ENCODE assay signal across 10 cellular contexts in the genomic region with DNA sequence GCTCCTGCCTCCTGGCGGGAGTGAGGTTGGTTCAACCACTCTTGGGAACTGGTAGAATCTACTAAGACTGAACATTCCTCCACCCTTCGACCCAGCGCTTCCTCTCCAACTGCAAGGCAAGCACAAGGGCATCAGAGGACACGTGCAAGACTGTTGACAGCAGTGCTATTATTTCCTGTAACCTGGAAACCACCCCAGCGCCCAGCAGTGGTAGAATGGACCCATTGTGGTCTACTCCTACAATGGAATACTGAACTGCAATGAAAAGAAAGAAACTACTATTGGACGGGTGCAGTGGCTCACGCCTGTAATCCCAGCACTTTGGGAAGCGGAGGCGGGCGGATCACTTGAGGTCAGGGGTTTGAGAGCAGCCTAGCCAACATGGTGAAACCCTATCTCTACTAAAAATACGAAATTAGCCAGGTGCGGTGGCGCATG. TPM values are rescaled to one million over a fixed set of nuclear protein-coding genes. Genes with fewer than 3 reads are reported as not detected.
DNase-seq lines count a peak whose midpoint lies in the region; ATAC-seq and TF ChIP-seq lines count a peak whose summit lies in the region.
"Had no signal": no experiment of that assay in that cellular context is flagged by ENCODE, and none has a peak within 500 bp of the region (broad histone marks: within the 10 kb centered on the region; RNA-seq: fewer than 3 reads in every experiment).

No MANE protein-coding gene starts in this region.

- no peak overlapping the region for H3K9ac ChIP-seq in HUES64 (ENCODE audit: low read depth, low read length)

- H3K4me3 ChIP-seq in HUES64 (ENCODE audit: low read length) (no peak overlapping the region), skin epidermis (peak overlapping the region in 1 of 7 experiments; percentile 17)

- H3K9me3 ChIP-seq in HUES64 (ENCODE audit: insufficient read depth, low read depth, low read length): no peaks in the 10 kb centered on the region

- H3K4me3 Mint-ChIP-seq in chondrocyte (ENCODE audit: unreplicated experiment): peak overlapping the region; percentile 55
- H3K4me3 Mint-ChIP-seq: central memory CD8-positive, alpha-beta T cell; IgD-negative memory B cell had no signal

- peaks cover 22% of the 10 kb centered on the region; the same call in 1 of the 2 replicates for H3K4me1 ChIP-seq in HUES64 (ENCODE audit: insufficient read depth, low read length)

- H3K9me3 Mint-ChIP-seq in chondrocyte (ENCODE audit: low read depth): no peaks in the 10 kb centered on the region
- H3K9me3 Mint-ChIP-seq: central memory CD8-positive, alpha-beta T cell; IgD-negative memory B cell had no signal

- WGBS in HUES64: 86% methylated on average over 13 of the region's 13 CpGs

- ATAC-seq in GM19452 (IDR thresholded peaks at IDR 0.05; ENCODE audit: unreplicated experiment) (no peak), SK-N-SH treated with all-trans-retinoic acid at 6 μM for 48 hours (no peak)

- peaks cover 11% of the 10 kb centered on the region for H3K27me3 Mint-ChIP-seq in chondrocyte (ENCODE audit: low read depth)

- no peaks in the 10 kb centered on the region for H3K27me3 ChIP-seq in HUES64 (ENCODE audit: insufficient read depth, low read length)
- H3K27me3 ChIP-seq in layer of hippocampus (ENCODE audit: control insufficient read depth, insufficient read depth, low read length): no peaks in the 10 kb centered on the region

- H3K27ac Mint-ChIP-seq in chondrocyte (ENCODE audit: unreplicated experiment): peak overlapping the region; percentile 37

- H3K36me3 Mint-ChIP-seq in chondrocyte (ENCODE audit: low read depth): no peaks in the 10 kb centered on the region
- H3K36me3 Mint-ChIP-seq: IgD-negative memory B cell had no signal

- TF ChIP-seq CTCF in chondrocyte (IDR thresholded peaks at IDR 0.05): no peak

- H3K27ac ChIP-seq in HUES64 (ENCODE audit: low read depth, low read length) (peak overlapping the region; percentile 97; the same call in 1 of the 2 replicates), layer of hippocampus (ENCODE audit: low read depth, low read length) (peak overlapping the region; percentile 12), skin epidermis (peak overlapping the region in 15 of 21 experiments; percentile 21 to 78 (median 51))

- no peaks in the 10 kb centered on the region for H3K36me3 ChIP-seq in HUES64 (ENCODE audit: insufficient read depth, low read length)

- peaks cover 40% of the 10 kb centered on the region for H3K4me1 Mint-ChIP-seq in chondrocyte (ENCODE audit: low read depth)
- H3K4me1 Mint-ChIP-seq: central memory CD8-positive, alpha-beta T cell had no signal

- DNase-seq in chondrocyte (ENCODE audit: low spot score) (no peak), NOMO-1 (lab: John Stamatoyannopoulos, UW; ENCODE audit: unreplicated experiment in 2 of 2) (no peak), D341Med (ENCODE audit: low spot score) (no peak)

TF ChIP-seq in SK-N-SH treated with all-trans-retinoic acid at 6 μM for 48 hours, 23 proteins besides CTCF, POLR2A, EP300 and RAD21:
- TF ChIP-seq, protein P1, sequence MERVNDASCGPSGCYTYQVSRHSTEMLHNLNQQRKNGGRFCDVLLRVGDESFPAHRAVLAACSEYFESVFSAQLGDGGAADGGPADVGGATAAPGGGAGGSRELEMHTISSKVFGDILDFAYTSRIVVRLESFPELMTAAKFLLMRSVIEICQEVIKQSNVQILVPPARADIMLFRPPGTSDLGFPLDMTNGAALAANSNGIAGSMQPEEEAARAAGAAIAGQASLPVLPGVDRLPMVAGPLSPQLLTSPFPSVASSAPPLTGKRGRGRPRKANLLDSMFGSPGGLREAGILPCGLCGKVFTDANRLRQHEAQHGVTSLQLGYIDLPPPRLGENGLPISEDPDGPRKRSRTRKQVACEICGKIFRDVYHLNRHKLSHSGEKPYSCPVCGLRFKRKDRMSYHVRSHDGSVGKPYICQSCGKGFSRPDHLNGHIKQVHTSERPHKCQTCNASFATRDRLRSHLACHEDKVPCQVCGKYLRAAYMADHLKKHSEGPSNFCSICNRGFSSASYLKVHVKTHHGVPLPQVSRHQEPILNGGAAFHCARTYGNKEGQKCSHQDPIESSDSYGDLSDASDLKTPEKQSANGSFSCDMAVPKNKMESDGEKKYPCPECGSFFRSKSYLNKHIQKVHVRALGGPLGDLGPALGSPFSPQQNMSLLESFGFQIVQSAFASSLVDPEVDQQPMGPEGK (CRISPR knock-in tag; IDR thresholded peaks at IDR 0.05; ENCODE audit: borderline replicate concordance): no peak
- TF ChIP-seq TOX (CRISPR knock-in tag; IDR thresholded peaks at IDR 0.05; ENCODE audit: borderline replicate concordance): no peak
- TF ChIP-seq ZC3H10 (CRISPR knock-in tag; IDR thresholded peaks at IDR 0.05): no peak
- TF ChIP-seq BACH2 (CRISPR knock-in tag; IDR thresholded peaks at IDR 0.05; ENCODE audit: borderline replicate concordance): no peak
- TF ChIP-seq, protein P2, sequence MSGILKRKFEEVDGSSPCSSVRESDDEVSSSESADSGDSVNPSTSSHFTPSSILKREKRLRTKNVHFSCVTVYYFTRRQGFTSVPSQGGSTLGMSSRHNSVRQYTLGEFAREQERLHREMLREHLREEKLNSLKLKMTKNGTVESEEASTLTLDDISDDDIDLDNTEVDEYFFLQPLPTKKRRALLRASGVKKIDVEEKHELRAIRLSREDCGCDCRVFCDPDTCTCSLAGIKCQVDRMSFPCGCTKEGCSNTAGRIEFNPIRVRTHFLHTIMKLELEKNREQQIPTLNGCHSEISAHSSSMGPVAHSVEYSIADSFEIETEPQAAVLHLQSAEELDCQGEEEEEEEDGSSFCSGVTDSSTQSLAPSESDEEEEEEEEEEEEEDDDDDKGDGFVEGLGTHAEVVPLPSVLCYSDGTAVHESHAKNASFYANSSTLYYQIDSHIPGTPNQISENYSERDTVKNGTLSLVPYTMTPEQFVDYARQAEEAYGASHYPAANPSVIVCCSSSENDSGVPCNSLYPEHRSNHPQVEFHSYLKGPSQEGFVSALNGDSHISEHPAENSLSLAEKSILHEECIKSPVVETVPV (CRISPR knock-in tag; IDR thresholded peaks at IDR 0.05): no peak

RNA-seq across cellular contexts. Expression of gene TARDBP, which starts 33.0 kb away (rescaled TPM):
- 302 TPM for polyA plus RNA-seq in HUES64 (2013, experiment 1 of 2)
- polyA plus RNA-seq in HUES64 (2013, experiment 2 of 2): 275 TPM
- 97.8 to 119 TPM (median 103 TPM) in 3 replicates for total RNA-seq in chondrocyte

Comparison
In these comparisons a context has a peak if more than half of its experiments do, and no peak if none do; other contexts are left out.
1. H3K27ac ChIP-seq: peak in every context shown above with its lines; median percentile 97 in HUES64; 51 in skin epidermis; 12 in layer of hippocampus.